ENCODE assay signal across 1 cellular context in the genomic region with DNA sequence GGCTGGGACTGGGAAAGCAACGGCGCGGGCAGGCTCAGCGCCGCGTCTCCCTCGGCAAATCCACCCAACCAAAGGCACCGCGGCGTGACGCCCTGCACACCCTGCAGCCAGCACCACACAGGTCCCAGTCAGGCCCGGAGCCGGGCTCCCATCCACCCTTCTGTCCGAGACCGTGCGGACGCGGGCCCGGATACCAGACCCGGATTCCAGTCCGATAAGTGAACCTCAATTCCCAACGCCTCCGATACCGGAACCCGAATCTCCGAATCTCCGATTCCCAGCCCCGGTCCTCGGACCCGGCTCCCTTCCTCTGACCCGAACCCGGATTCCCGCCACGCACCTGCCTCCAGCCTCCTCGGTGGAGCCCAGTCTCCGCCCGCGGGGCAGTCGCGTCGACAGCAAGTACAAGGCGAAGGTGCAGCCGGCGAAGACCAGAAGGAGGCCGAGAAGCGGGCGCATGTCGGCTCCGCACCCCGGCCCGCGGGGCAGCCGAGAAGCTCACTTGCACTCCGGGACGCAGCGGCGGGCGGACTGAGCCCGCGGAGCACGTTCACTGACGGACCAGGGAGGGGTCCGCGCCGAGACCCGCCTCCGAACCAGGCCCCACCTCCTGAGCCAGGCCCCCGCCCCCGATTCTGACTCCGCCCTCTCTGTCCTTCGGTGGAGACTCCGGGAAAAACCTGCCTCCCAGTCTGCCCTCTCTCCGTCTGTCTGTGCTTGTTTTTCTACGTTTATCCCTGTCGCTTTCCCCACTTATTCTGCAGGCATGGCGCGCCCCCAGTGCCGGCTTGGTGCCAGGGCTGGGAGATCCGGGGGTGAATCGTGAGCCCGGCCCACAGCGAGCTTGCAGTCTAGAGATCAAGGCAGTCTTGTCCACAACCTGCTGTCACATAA.
TF ChIP-seq lines count a peak whose summit lies in the region.

A gene (minus strand): TSS at position 533 of the 894 bp plus-strand sequence. CDS start 74 bp downstream, at position 459.

TF ChIP-seq in HepG2, 621 proteins besides CTCF, POLR2A, EP300 and RAD21 (continued from another document and continues in another):
- no peak for TF ChIP-seq SNAPC2 (CRISPR knock-in tag; IDR thresholded peaks at IDR 0.05)
- no peak for TF ChIP-seq ZNF549 (CRISPR knock-in tag; IDR thresholded peaks at IDR 0.05)
- TF ChIP-seq, protein P1, sequence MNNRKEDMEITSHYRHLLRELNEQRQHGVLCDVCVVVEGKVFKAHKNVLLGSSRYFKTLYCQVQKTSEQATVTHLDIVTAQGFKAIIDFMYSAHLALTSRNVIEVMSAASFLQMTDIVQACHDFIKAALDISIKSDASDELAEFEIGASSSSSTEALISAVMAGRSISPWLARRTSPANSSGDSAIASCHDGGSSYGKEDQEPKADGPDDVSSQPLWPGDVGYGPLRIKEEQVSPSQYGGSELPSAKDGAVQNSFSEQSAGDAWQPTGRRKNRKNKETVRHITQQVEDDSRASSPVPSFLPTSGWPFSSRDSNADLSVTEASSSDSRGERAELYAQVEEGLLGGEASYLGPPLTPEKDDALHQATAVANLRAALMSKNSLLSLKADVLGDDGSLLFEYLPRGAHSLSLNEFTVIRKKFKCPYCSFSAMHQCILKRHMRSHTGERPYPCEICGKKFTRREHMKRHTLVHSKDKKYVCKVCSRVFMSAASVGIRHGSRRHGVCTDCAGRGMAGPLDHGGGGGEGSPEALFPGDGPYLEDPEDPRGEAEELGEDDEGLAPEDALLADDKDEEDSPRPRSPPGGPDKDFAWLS (CRISPR knock-in tag; IDR thresholded peaks at IDR 0.05; ENCODE audit: borderline replicate concordance) = no peak
- TF ChIP-seq, protein P2, sequence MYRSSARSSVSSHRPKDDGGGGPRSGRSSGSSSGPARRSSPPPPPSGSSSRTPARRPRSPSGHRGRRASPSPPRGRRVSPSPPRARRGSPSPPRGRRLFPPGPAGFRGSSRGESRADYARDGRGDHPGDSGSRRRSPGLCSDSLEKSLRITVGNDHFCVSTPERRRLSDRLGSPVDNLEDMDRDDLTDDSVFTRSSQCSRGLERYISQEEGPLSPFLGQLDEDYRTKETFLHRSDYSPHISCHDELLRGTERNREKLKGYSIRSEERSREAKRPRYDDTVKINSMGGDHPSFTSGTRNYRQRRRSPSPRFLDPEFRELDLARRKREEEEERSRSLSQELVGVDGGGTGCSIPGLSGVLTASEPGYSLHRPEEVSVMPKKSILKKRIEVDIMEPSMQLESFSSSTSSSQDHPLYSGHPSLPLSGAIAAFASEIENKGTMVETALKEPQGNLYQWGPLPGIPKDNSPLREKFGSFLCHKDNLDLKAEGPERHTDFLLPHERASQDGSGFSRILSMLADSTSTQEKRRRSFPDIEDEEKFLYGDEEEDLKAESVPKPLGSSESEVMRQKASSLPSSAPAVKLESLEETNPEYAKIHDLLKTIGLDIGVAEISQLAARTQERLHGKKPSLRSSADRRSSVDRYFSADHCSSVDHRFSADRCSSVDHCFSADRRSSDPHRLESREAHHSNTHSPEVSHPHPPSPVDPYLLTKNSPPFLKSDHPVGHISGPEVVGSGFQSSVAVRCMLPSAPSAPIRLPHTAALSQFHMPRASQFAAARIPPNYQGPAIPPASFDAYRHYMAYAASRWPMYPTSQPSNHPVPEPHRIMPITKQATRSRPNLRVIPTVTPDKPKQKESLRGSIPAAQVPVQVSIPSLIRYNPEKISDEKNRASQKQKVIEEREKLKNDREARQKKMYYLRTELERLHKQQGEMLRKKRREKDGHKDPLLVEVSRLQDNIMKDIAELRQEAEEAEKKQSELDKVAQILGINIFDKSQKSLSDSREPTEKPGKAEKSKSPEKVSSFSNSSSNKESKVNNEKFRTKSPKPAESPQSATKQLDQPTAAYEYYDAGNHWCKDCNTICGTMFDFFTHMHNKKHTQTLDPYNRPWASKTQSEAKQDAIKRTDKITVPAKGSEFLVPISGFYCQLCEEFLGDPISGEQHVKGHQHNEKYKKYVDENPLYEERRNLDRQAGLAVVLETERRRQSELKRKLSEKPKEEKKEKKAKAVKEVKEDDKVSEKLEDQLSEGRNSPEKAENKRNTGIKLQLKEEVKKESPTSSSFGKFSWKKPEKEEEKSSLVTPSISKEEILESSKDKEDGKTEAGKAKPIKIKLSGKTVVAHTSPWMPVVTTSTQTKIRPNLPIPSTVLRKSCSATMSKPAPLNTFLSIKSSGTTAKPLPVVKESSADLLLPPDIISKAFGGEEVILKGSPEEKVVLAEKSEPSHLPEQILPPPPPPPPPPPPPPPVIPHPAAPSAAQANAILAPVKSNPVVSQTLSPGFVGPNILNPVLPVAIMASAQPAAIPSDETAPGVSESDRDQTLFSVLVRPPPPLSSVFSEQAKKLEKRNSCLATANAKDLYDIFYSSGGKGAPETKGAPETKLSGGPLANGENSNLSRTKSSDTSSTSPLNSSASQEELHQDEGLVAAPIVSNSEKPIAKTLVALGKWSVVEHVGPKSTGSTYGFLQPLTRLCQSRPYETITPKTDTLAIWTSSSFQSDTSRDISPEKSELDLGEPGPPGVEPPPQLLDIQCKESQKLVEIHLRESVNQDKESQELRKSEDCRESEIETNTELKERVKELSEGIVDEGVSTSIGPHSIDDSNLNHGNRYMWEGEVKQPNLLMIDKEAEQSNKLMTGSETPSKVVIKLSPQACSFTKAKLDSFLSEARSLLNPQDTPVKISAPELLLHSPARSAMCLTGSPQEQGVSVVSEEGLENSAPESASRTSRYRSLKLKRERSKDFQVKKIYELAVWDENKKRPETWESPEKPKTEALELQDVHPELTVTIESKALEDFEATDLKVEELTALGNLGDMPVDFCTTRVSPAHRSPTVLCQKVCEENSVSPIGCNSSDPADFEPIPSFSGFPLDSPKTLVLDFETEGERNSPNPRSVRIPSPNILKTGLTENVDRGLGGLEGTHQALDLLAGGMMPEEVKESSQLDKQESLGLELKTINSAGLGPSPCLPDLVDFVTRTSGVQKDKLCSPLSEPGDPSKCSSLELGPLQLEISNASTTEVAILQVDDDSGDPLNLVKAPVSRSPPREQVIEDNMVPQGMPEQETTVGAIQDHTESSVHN (CRISPR knock-in tag; IDR thresholded peaks at IDR 0.05) = no peak
- TF ChIP-seq, protein P3, sequence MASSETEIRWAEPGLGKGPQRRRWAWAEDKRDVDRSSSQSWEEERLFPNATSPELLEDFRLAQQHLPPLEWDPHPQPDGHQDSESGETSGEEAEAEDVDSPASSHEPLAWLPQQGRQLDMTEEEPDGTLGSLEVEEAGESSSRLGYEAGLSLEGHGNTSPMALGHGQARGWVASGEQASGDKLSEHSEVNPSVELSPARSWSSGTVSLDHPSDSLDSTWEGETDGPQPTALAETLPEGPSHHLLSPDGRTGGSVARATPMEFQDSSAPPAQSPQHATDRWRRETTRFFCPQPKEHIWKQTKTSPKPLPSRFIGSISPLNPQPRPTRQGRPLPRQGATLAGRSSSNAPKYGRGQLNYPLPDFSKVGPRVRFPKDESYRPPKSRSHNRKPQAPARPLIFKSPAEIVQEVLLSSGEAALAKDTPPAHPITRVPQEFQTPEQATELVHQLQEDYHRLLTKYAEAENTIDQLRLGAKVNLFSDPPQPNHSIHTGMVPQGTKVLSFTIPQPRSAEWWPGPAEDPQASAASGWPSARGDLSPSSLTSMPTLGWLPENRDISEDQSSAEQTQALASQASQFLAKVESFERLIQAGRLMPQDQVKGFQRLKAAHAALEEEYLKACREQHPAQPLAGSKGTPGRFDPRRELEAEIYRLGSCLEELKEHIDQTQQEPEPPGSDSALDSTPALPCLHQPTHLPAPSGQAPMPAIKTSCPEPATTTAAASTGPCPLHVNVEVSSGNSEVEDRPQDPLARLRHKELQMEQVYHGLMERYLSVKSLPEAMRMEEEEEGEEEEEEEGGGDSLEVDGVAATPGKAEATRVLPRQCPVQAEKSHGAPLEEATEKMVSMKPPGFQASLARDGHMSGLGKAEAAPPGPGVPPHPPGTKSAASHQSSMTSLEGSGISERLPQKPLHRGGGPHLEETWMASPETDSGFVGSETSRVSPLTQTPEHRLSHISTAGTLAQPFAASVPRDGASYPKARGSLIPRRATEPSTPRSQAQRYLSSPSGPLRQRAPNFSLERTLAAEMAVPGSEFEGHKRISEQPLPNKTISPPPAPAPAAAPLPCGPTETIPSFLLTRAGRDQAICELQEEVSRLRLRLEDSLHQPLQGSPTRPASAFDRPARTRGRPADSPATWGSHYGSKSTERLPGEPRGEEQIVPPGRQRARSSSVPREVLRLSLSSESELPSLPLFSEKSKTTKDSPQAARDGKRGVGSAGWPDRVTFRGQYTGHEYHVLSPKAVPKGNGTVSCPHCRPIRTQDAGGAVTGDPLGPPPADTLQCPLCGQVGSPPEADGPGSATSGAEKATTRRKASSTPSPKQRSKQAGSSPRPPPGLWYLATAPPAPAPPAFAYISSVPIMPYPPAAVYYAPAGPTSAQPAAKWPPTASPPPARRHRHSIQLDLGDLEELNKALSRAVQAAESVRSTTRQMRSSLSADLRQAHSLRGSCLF (CRISPR knock-in tag; IDR thresholded peaks at IDR 0.05; ENCODE audit: borderline replicate concordance) = peak; percentile 16; the same call in 1 of the 2 replicates
- TF ChIP-seq ZNF782 (CRISPR knock-in tag; IDR thresholded peaks at IDR 0.05; ENCODE audit: borderline replicate concordance) = peak; percentile 19; the same call in 1 of the 2 replicates
- no peak for TF ChIP-seq ZNF558 (CRISPR knock-in tag; IDR thresholded peaks at IDR 0.05; ENCODE audit: borderline replicate concordance)
- peak; percentile 91; the same call in 1 of the 2 replicates for TF ChIP-seq NFKB2 (CRISPR knock-in tag; IDR thresholded peaks at IDR 0.05; ENCODE audit: borderline replicate concordance)
- TF ChIP-seq RFX1 (IDR thresholded peaks at IDR 0.05) = no peak
- TF ChIP-seq, protein P4, sequence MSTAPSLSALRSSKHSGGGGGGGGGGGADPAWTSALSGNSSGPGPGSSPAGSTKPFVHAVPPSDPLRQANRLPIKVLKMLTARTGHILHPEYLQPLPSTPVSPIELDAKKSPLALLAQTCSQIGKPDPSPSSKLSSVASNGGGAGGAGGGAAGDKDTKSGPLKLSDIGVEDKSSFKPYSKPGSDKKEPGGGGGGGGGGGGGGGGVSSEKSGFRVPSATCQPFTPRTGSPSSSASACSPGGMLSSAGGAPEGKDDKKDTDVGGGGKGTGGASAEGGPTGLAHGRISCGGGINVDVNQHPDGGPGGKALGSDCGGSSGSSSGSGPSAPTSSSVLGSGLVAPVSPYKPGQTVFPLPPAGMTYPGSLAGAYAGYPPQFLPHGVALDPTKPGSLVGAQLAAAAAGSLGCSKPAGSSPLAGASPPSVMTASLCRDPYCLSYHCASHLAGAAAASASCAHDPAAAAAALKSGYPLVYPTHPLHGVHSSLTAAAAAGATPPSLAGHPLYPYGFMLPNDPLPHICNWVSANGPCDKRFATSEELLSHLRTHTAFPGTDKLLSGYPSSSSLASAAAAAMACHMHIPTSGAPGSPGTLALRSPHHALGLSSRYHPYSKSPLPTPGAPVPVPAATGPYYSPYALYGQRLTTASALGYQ (CRISPR knock-in tag; IDR thresholded peaks at IDR 0.05) = no peak
- peak; percentile 79 for TF ChIP-seq GABPA (IDR thresholded peaks at IDR 0.05; ENCODE audit: low read depth, low read length)
- TF ChIP-seq GABPA (CRISPR knock-in tag; IDR thresholded peaks at IDR 0.05; ENCODE audit: low read depth) = peak; percentile 82
- peak; percentile 51 for TF ChIP-seq CCAR2 (optimal IDR thresholded peaks at IDR 0.05; ENCODE audit: low read depth, low read length)
- TF ChIP-seq CBFB (CRISPR knock-in tag; IDR thresholded peaks at IDR 0.05) = peak; percentile 95
- no peak; the same call in 1 of the 2 replicates for TF ChIP-seq ZNF720 (CRISPR knock-in tag; IDR thresholded peaks at IDR 0.05)
- TF ChIP-seq MEF2D (CRISPR knock-in tag; IDR thresholded peaks at IDR 0.05) = no peak; the same call in 1 of the 2 replicates
- TF ChIP-seq DPF2 (CRISPR knock-in tag; IDR thresholded peaks at IDR 0.05; ENCODE audit: borderline replicate concordance, low read depth) = no peak
- TF ChIP-seq, protein P5, sequence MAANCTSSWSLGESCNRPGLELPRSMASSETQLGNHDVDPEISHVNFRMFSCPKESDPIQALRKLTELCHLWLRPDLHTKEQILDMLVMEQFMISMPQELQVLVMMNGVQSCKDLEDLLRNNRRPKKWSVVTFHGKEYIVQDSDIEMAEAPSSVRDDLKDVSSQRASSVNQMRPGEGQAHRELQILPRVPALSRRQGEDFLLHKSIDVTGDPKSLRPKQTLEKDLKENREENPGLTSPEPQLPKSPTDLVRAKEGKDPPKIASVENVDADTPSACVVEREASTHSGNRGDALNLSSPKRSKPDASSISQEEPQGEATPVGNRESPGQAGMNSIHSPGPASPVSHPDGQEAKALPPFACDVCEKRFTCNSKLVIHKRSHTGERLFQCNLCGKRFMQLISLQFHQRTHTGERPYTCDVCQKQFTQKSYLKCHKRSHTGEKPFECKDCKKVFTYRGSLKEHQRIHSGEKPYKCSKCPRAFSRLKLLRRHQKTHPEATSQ (CRISPR knock-in tag; IDR thresholded peaks at IDR 0.05; ENCODE audit: borderline replicate concordance) = 0 out of 2 replicates have a peak, but pooled peaks have one; percentile 14
- 0 out of 2 replicates have a peak, but pooled peaks have one; percentile 28 for TF ChIP-seq CEBPG (CRISPR knock-in tag; IDR thresholded peaks at IDR 0.05)
- TF ChIP-seq BRCA1 (CRISPR knock-in tag; IDR thresholded peaks at IDR 0.05) = no peak
- TF ChIP-seq HOXD1 (CRISPR knock-in tag; IDR thresholded peaks at IDR 0.05) = peak; percentile 84
- TF ChIP-seq, protein P6, sequence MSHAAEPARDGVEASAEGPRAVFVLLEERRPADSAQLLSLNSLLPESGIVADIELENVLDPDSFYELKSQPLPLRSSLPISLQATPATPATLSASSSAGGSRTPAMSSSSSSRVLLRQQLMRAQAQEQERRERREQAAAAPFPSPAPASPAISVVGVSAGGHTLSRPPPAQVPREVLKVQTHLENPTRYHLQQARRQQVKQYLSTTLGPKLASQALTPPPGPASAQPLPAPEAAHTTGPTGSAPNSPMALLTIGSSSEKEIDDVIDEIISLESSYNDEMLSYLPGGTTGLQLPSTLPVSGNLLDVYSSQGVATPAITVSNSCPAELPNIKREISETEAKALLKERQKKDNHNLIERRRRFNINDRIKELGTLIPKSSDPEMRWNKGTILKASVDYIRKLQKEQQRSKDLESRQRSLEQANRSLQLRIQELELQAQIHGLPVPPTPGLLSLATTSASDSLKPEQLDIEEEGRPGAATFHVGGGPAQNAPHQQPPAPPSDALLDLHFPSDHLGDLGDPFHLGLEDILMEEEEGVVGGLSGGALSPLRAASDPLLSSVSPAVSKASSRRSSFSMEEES (CRISPR knock-in tag; IDR thresholded peaks at IDR 0.05) = no peak
- TF ChIP-seq, protein P7, sequence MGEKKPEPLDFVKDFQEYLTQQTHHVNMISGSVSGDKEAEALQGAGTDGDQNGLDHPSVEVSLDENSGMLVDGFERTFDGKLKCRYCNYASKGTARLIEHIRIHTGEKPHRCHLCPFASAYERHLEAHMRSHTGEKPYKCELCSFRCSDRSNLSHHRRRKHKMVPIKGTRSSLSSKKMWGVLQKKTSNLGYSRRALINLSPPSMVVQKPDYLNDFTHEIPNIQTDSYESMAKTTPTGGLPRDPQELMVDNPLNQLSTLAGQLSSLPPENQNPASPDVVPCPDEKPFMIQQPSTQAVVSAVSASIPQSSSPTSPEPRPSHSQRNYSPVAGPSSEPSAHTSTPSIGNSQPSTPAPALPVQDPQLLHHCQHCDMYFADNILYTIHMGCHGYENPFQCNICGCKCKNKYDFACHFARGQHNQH (CRISPR knock-in tag; IDR thresholded peaks at IDR 0.05) = peak; percentile 94
- no peak for TF ChIP-seq ZNF282 (IDR thresholded peaks at IDR 0.05; ENCODE audit: partially characterized antibody)
